Comparison of ENCODE assay signal across 25 cellular contexts in the genomic region with DNA sequence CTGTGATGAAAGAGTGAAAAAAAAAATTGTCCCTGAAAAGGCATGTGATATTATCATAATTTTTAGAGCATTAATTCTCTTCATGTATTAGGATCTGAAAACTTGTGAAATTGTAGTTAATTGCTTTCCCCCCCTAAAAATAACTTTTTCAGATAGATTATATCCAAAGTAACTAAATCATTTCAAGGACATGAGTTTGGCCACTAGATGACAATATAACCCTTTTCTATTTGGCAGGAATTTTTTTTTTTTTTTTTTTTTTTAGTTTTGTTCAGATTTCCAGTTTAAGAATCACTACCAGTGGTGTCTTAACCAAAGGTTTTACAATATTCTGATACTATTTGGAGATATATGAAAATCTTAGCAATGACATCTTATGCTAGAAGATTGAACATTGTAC.
DNase-seq lines count a peak whose midpoint lies in the region; ATAC-seq, FAIRE-seq and TF ChIP-seq lines count a peak whose summit lies in the region.
"Had no signal": no experiment of that assay in that cellular context is flagged by ENCODE, and none has a peak within 500 bp of the region (broad histone marks: within the 10 kb centered on the region; RNA-seq: fewer than 3 reads in every experiment).

No MANE protein-coding gene starts in this region.

- no peak overlapping the region for H3K4me3 ChIP-seq in A673 (ENCODE audit: low read depth, low read length, poor library complexity, severe bottlenecking)
- H3K4me3 ChIP-seq in right lobe of liver = no peak overlapping the region
- H3K4me3 ChIP-seq: colonic mucosa, thoracic aorta had no signal

- no peak for TF ChIP-seq POLR2A in right lobe of liver (IDR thresholded peaks at IDR 0.05)

- H3K4me3 Mint-ChIP-seq in natural killer cell = no peak overlapping the region
- H3K4me3 Mint-ChIP-seq: activated CD8-positive, alpha-beta memory T cell treated with anti-CD3 and anti-CD28 coated beads, Interleukin-2, amount 10 ng/mL, durations not matched to agents 7 days and 5 days; activated naive CD8-positive, alpha-beta T cell treated with anti-CD3 and anti-CD28 coated beads, Interleukin-2, amount 10 ng/mL, durations not matched to agents 7 days and 5 days; activated T-helper 1 cell treated with anti-CD3 and anti-CD28 coated beads, Interleukin-12 subunit alpha, Interleukin-12 subunit beta, Interleukin-2, Interleukin-4 antibody, amounts not matched to agents 30 ng/mL and 10 ng/mL and 1 ng/mL, durations not matched to agents 14 hours and 24 hours and 36 hours; naive B cell; stimulated activated memory B cell treated with anti-CD40 and anti-IgM and Interleukin-4, amounts not matched to agents 10 μg/mL and 1 μg/mL and 100 μg/mL, for 72 hours had no signal

- H3K9me3 ChIP-seq in A673 (ENCODE audit: low read depth, low read length, poor library complexity, severe bottlenecking) = no peaks in the 10 kb centered on the region
- H3K9me3 ChIP-seq in right lobe of liver = no peaks in the 10 kb centered on the region
- H3K9me3 ChIP-seq: Caco-2, colonic mucosa, thoracic aorta had no signal

- no peak overlapping the region for H3K27ac Mint-ChIP-seq in natural killer cell
- H3K27ac Mint-ChIP-seq: activated CD8-positive, alpha-beta memory T cell treated with anti-CD3 and anti-CD28 coated beads, Interleukin-2, amount 10 ng/mL, durations not matched to agents 7 days and 5 days; activated naive CD8-positive, alpha-beta T cell treated with anti-CD3 and anti-CD28 coated beads, Interleukin-2, amount 10 ng/mL, durations not matched to agents 7 days and 5 days; activated T-helper 1 cell treated with anti-CD3 and anti-CD28 coated beads, Interleukin-12 subunit alpha, Interleukin-12 subunit beta, Interleukin-2, Interleukin-4 antibody, amounts not matched to agents 30 ng/mL and 10 ng/mL and 1 ng/mL, durations not matched to agents 14 hours and 24 hours and 36 hours; naive B cell; stimulated activated memory B cell treated with anti-CD40 and anti-IgM and Interleukin-4, amounts not matched to agents 10 μg/mL and 1 μg/mL and 100 μg/mL, for 72 hours had no signal

- POLR2A ChIA-PET in A673 (lab: Charles Lee; ENCODE audit: low non-redundant PET) = no interaction called here

- CTCF ChIA-PET in A673 (lab: Charles Lee) = no interaction called here

- ATAC-seq in foreskin keratinocyte (no peak), right lobe of liver (no peak), natural killer cell (no peak)
- ATAC-seq: activated CD8-positive, alpha-beta memory T cell treated with anti-CD3 and anti-CD28 coated beads, Interleukin-2, amount 10 ng/mL, durations not matched to agents 7 days and 5 days; left colon; Right ventricle myocardium inferior; stimulated activated memory B cell treated with anti-CD40 and anti-IgM and Interleukin-4, amounts not matched to agents 10 μg/mL and 1 μg/mL and 100 μg/mL, for 72 hours had no signal

- H3K9me3 Mint-ChIP-seq in natural killer cell = peaks cover 2 to 6% of the 10 kb centered on the region in 2 donors
- H3K9me3 Mint-ChIP-seq: activated naive CD8-positive, alpha-beta T cell treated with anti-CD3 and anti-CD28 coated beads, Interleukin-2, amount 10 ng/mL, durations not matched to agents 7 days and 5 days; activated T-helper 1 cell treated with anti-CD3 and anti-CD28 coated beads, Interleukin-12 subunit alpha, Interleukin-12 subunit beta, Interleukin-2, Interleukin-4 antibody, amounts not matched to agents 30 ng/mL and 10 ng/mL and 1 ng/mL, durations not matched to agents 14 hours and 24 hours and 36 hours; stimulated activated memory B cell treated with anti-CD40 and anti-IgM and Interleukin-4, amounts not matched to agents 10 μg/mL and 1 μg/mL and 100 μg/mL, for 72 hours had no signal

- peak; percentile 44; the same call in 1 of the 2 replicates for TF ChIP-seq CTCF in A673 (conservative IDR thresholded peaks at IDR 0.05; ENCODE audit: low read depth, low read length)
- peak; percentile 9 for TF ChIP-seq CTCF in foreskin keratinocyte (conservative IDR thresholded peaks at IDR 0.05)
- no peak for TF ChIP-seq CTCF in right lobe of liver (IDR thresholded peaks at IDR 0.05)
- TF ChIP-seq CTCF in natural killer cell (IDR thresholded peaks at IDR 0.05) = no peak

- H3K27me3 ChIP-seq in A673 (replicated peaks; ENCODE audit: insufficient read depth, low read depth, low read length, poor library complexity) (no peaks in the 10 kb centered on the region), foreskin keratinocyte (no peaks in the 10 kb centered on the region), right lobe of liver (no peaks in the 10 kb centered on the region)
- H3K27me3 ChIP-seq: colonic mucosa had no signal

- H3K4me1 ChIP-seq in A673 (ENCODE audit: insufficient read depth, low read length, poor library complexity, severe bottlenecking) = no peaks in the 10 kb centered on the region
- H3K4me1 ChIP-seq in foreskin keratinocyte = no peaks in the 10 kb centered on the region
- no peaks in the 10 kb centered on the region for H3K4me1 ChIP-seq in right lobe of liver
- H3K4me1 ChIP-seq: Caco-2, colonic mucosa had no signal

- H3K27ac ChIP-seq in A673 (ENCODE audit: low read depth, low read length, poor library complexity, severe bottlenecking) (no peak overlapping the region), foreskin keratinocyte (no peak overlapping the region), right lobe of liver (no peak overlapping the region)
- H3K27ac ChIP-seq: colonic mucosa, thoracic aorta had no signal

- DNase-seq in A673 (ENCODE audit: low spot score) = peak; percentile 11
- peak; percentile 64 for DNase-seq in OCI-M1 (lab: John Stamatoyannopoulos, UW)
- no peak for DNase-seq in foreskin keratinocyte
- no peak for DNase-seq in UCSD-AML1 (lab: John Stamatoyannopoulos, UW; ENCODE audit: unreplicated experiment)
- DNase-seq in right lobe of liver = no peak
- no peak for DNase-seq in natural killer cell
- DNase-seq: activated CD4-positive, alpha-beta T cell treated with anti-CD3 and anti-CD28 coated beads for 48 hours; activated CD8-positive, alpha-beta memory T cell treated with anti-CD3 and anti-CD28 coated beads, Interleukin-2, amount 10 ng/mL, durations not matched to agents 7 days and 5 days; activated naive CD8-positive, alpha-beta T cell treated with anti-CD3 and anti-CD28 coated beads, Interleukin-2, amount 10 ng/mL, durations not matched to agents 7 days and 5 days; Caco-2; colonic mucosa; glutamatergic neuron; IMR-90; left colon; mesendoderm; naive B cell; NCI-H187 treated with DMSO at 0.1 percent for 48 hours; NK-92 treated with Interleukin-12 subunit alpha and Interleukin-12 subunit beta, amount 100 ng/mL, for 24 hours; stimulated activated CD4-positive, alpha-beta T cell treated with anti-CD3 and anti-CD28 coated beads, Interleukin-1b, Interleukin-23, amount 100 ng/mL, for 48 hours; T-helper 1 cell had no signal

- BruUV-seq in A673 (replicated peaks; lab: Mats Ljungman, UMichigan) = no TSS peak

- H3K36me3 ChIP-seq in A673 (ENCODE audit: insufficient read depth, low read length, poor library complexity, severe bottlenecking) = no peaks in the 10 kb centered on the region
- H3K36me3 ChIP-seq in right lobe of liver = no peaks in the 10 kb centered on the region
- H3K36me3 ChIP-seq: colonic mucosa, thoracic aorta had no signal

- intact Hi-C loops in A673 (cut with micrococcal nuclease; ENCODE audit: unreplicated experiment) = loop anchor here (5.0 kb wide), 1 partner anchor 907 kb away; no protein-coding TSS in a partner anchor
- intact Hi-C loops in right lobe of liver (cut with DNase I) = no loop called here
- intact Hi-C loops in natural killer cell (cut with micrococcal nuclease) = no loop called here

- FAIRE-seq in G401.6 (lab: Jason Lieb, UNC) = peak; percentile 82

- no peaks in the 10 kb centered on the region for H3K27me3 Mint-ChIP-seq in natural killer cell (ENCODE audit: low read depth in 2 of 2)
- H3K27me3 Mint-ChIP-seq: activated CD8-positive, alpha-beta memory T cell treated with anti-CD3 and anti-CD28 coated beads, Interleukin-2, amount 10 ng/mL, durations not matched to agents 7 days and 5 days; activated naive CD8-positive, alpha-beta T cell treated with anti-CD3 and anti-CD28 coated beads, Interleukin-2, amount 10 ng/mL, durations not matched to agents 7 days and 5 days; naive B cell; stimulated activated memory B cell treated with anti-CD40 and anti-IgM and Interleukin-4, amounts not matched to agents 10 μg/mL and 1 μg/mL and 100 μg/mL, for 72 hours had no signal

- H3K4me1 Mint-ChIP-seq in natural killer cell = no peaks in the 10 kb centered on the region
- H3K4me1 Mint-ChIP-seq: activated CD8-positive, alpha-beta memory T cell treated with anti-CD3 and anti-CD28 coated beads, Interleukin-2, amount 10 ng/mL, durations not matched to agents 7 days and 5 days; activated naive CD8-positive, alpha-beta T cell treated with anti-CD3 and anti-CD28 coated beads, Interleukin-2, amount 10 ng/mL, durations not matched to agents 7 days and 5 days; naive B cell; stimulated activated memory B cell treated with anti-CD40 and anti-IgM and Interleukin-4, amounts not matched to agents 10 μg/mL and 1 μg/mL and 100 μg/mL, for 72 hours had no signal

- H3K36me3 Mint-ChIP-seq in natural killer cell = no peaks in the 10 kb centered on the region
- H3K36me3 Mint-ChIP-seq: activated CD8-positive, alpha-beta memory T cell treated with anti-CD3 and anti-CD28 coated beads, Interleukin-2, amount 10 ng/mL, durations not matched to agents 7 days and 5 days; activated naive CD8-positive, alpha-beta T cell treated with anti-CD3 and anti-CD28 coated beads, Interleukin-2, amount 10 ng/mL, durations not matched to agents 7 days and 5 days; naive B cell; stimulated activated memory B cell treated with anti-CD40 and anti-IgM and Interleukin-4, amounts not matched to agents 10 μg/mL and 1 μg/mL and 100 μg/mL, for 72 hours had no signal

Comparison
In these comparisons a context has a peak if more than half of its experiments do, and no peak if none do; other contexts are left out.
1. DNase-seq: peak in A673 (single experiment) and OCI-M1 (single experiment); none in foreskin keratinocyte (0 of 2), UCSD-AML1 (single experiment), right lobe of liver (0 of 3) and natural killer cell (single experiment).
2. CTCF ChIP-seq: peak in A673 (single experiment) and foreskin keratinocyte (single experiment); none in right lobe of liver (0 of 4) and natural killer cell (single experiment).